ENCODE assay signal across 7 cellular contexts in the genomic region with DNA sequence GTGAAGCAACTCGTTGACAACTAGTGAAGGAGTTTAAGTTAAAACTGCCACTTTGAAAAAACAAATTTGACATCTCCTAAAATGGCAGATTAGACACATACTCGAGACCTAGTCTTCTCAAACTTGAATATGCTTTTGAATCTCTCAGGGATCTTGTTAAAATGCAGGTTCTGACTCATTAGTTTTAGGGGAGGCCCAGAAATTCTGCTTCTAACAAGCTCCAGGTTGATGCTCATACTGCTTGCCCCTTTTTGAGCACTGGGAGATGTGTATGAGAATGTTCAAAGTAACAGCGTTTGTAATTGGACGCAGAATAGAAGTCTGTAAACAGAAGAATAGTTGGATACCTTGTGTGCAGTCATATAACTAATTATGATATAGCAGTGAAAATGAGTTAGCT. TPM values are rescaled to one million over a fixed set of nuclear protein-coding genes. Genes with fewer than 3 reads are reported as not detected.
DNase-seq lines count a peak whose midpoint lies in the region; ATAC-seq and TF ChIP-seq lines count a peak whose summit lies in the region.

No MANE protein-coding gene starts in this region.

- DNase-seq in GM20000 (ENCODE audit: low spot score) (peak; percentile 8), fibroblast of pulmonary artery (ENCODE audit: low read depth) (no peak), smooth muscle cell (lab: John Stamatoyannopoulos, UW; ENCODE audit: unreplicated experiment) (no peak), NCI-H1105 (lab: John Stamatoyannopoulos, UW) (no peak), nucleus accumbens (lab: John Stamatoyannopoulos, UW) (no peak)

- ATAC-seq in GM21367 (IDR thresholded peaks at IDR 0.05; ENCODE audit: unreplicated experiment) = no peak

- peaks cover 5% of the 10 kb centered on the region; the same call in 1 of the 2 replicates for H4K20me1 ChIP-seq in SU-DHL-6 (ENCODE audit: low read depth, low read length)
- H4K20me1 ChIP-seq in smooth muscle cell (ENCODE audit: low read depth) = peaks cover 20% of the 10 kb centered on the region

- H3K27me3 ChIP-seq in SU-DHL-6 (ENCODE audit: low read length) = no peaks in the 10 kb centered on the region
- no peaks in the 10 kb centered on the region for H3K27me3 ChIP-seq in smooth muscle cell (ENCODE audit: low read depth)

- 68% methylated on average over 4 of the region's 4 CpGs for WGBS in smooth muscle cell (ENCODE audit: low lambda C conversion rate)

- H3K4me3 ChIP-seq in SU-DHL-6 (ENCODE audit: insufficient read depth, low read length, poor library complexity, severe bottlenecking) (peak overlapping the region; percentile 100), fibroblast of pulmonary artery (replicated peaks; ENCODE audit: low read depth, low read length) (peak overlapping the region; percentile 72), smooth muscle cell (peak overlapping the region; percentile 95)

- H2AFZ ChIP-seq in SU-DHL-6 (ENCODE audit: low read depth, low read length, severe bottlenecking) (no peak overlapping the region), smooth muscle cell (ENCODE audit: low read depth) (no peak overlapping the region)

- H3K27ac ChIP-seq in SU-DHL-6 (ENCODE audit: low read depth, low read length) (peak overlapping the region; percentile 88; the same call in 1 of the 2 replicates), smooth muscle cell (ENCODE audit: low read depth) (no peak overlapping the region)

- H3K9ac ChIP-seq in SU-DHL-6 (ENCODE audit: low read length) (peak overlapping the region; percentile 92), smooth muscle cell (ENCODE audit: low read depth) (peak overlapping the region; percentile 91)

- TF ChIP-seq CTCF in GM20000 (IDR thresholded peaks at IDR 0.05; ENCODE audit: extremely low read depth, missing control alignments) (no peak), SU-DHL-6 (IDR thresholded peaks at IDR 0.05; ENCODE audit: insufficient read depth, low read length, poor library complexity, severe bottlenecking) (no peak), fibroblast of pulmonary artery (IDR thresholded peaks at IDR 0.05; ENCODE audit: low read length, missing control alignments) (no peak), smooth muscle cell (IDR thresholded peaks at IDR 0.05; ENCODE audit: borderline replicate concordance, insufficient read depth, poor library complexity, severe bottlenecking) (no peak)

- H3K9me3 ChIP-seq in SU-DHL-6 (ENCODE audit: insufficient read depth, low read length) (no peaks in the 10 kb centered on the region), smooth muscle cell (replicated peaks; ENCODE audit: low read depth) (no peaks in the 10 kb centered on the region)

- H3F3A ChIP-seq in SU-DHL-6 (ENCODE audit: insufficient read depth) (0 out of 2 replicates have a peak, but pooled peaks cover 3% of the 10 kb centered on the region), smooth muscle cell (ENCODE audit: low read depth) (no peaks in the 10 kb centered on the region)

- H3K9me2 ChIP-seq in SU-DHL-6 (replicated peaks; ENCODE audit: insufficient read depth, low read length) = no peaks in the 10 kb centered on the region

- H3K4me1 ChIP-seq in smooth muscle cell (ENCODE audit: low read depth) = peaks cover 20% of the 10 kb centered on the region

- H3K4me2 ChIP-seq in SU-DHL-6 (ENCODE audit: low read depth, low read length, poor library complexity, severe bottlenecking) = peak overlapping the region; percentile 100
- peak overlapping the region; percentile 93 for H3K4me2 ChIP-seq in smooth muscle cell

- peaks cover 22% of the 10 kb centered on the region for H3K36me3 ChIP-seq in SU-DHL-6 (ENCODE audit: low read length)
- H3K36me3 ChIP-seq in smooth muscle cell (ENCODE audit: low read depth) = peaks cover 14% of the 10 kb centered on the region

- peaks cover 75% of the 10 kb centered on the region for H3K79me2 ChIP-seq in SU-DHL-6 (ENCODE audit: insufficient read depth, low read length)
- peaks cover 65% of the 10 kb centered on the region for H3K79me2 ChIP-seq in smooth muscle cell (ENCODE audit: low read depth)

RNA-seq across cellular contexts. Expression of gene C3orf38, which starts 1.6 kb away (rescaled TPM):
- 26.3 and 36.9 TPM in 2 replicates for total RNA-seq in smooth muscle cell
- polyA plus RNA-seq in smooth muscle cell = 15.7 and 21.0 TPM in 2 replicates
